Comparison of ENCODE assay signal across 18 cellular contexts in the genomic region with DNA sequence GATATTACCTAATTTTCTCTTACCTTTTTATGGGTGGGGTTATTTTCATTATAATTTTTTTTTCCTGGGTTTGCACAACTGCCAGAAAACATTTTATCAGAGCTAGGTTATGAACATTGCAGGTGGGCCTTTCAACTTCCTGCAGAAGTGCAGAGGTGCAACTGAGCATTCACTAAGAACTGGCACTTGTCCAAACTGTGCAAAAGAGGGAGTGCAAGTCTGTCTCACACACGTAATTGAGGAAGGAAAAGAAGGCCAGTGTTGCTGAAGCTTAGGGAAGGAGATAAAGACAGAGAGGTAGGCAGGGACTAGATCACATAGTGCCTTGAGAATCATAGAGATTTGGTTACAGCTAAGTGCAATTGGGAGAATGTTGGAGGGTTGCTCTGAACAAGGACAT.
A peak's percentile ranks its signal among the peaks of the same experiment; 100 is the strongest.
DNase-seq lines count a peak whose midpoint lies in the region; FAIRE-seq and TF ChIP-seq lines count a peak whose summit lies in the region.
"Had no signal": no experiment of that assay in that cellular context is flagged by ENCODE, and none has a peak within 500 bp of the region (broad histone marks: within the 10 kb centered on the region; RNA-seq: fewer than 3 reads in every experiment).

No MANE protein-coding gene starts in this region.

- no peak overlapping the region; a peak in 1 of 20 replicates for H3K4me3 ChIP-seq in BLaER1 treated with 17β-estradiol and CSF1 and Interleukin-3, amounts not matched to agents 10 nM and 100 nM
- no peak overlapping the region for H3K4me3 ChIP-seq in OCI-LY3 (ENCODE audit: low read length)
- H3K4me3 ChIP-seq: esophagus muscularis mucosa, lower lobe of right lung, pancreas had no signal

- peak; percentile 89 for FAIRE-seq in GM19239 (lab: Jason Lieb, UNC)
- FAIRE-seq in urothelium cell line (lab: Jason Lieb, UNC) = no peak
- FAIRE-seq: G401.6, pancreas had no signal

- TF ChIP-seq CTCF in OCI-LY3 (IDR thresholded peaks at IDR 0.05; ENCODE audit: low read depth, low read length) = no peak

- peaks cover 24 to 92% (median 59%) of the 10 kb centered on the region in 10 experiments for H3K4me1 ChIP-seq in BLaER1 treated with 17β-estradiol and CSF1 and Interleukin-3, amounts not matched to agents 10 nM and 100 nM
- H3K4me1 ChIP-seq in OCI-LY3 (ENCODE audit: low read length) = peaks cover 46% of the 10 kb centered on the region

- H3K79me2 ChIP-seq in OCI-LY3 (ENCODE audit: low read length) = no peaks in the 10 kb centered on the region

- no peak overlapping the region for H3K9ac ChIP-seq in BLaER1 treated with 17β-estradiol and CSF1 and Interleukin-3, amounts not matched to agents 10 nM and 100 nM
- H3K9ac ChIP-seq in OCI-LY3 (ENCODE audit: low read length) = 0 out of 2 replicates have a peak overlapping the region, but pooled peaks have one; percentile 21
- H3K9ac ChIP-seq: KMS-11 had no signal

- peaks cover 2 to 86% (median 24%) of the 10 kb centered on the region in 11 experiments; a peak in 21 of 22 replicates for H3K9me3 ChIP-seq in BLaER1 treated with 17β-estradiol and CSF1 and Interleukin-3, amounts not matched to agents 10 nM and 100 nM (replicated peaks in 1 of 11)
- no peaks in the 10 kb centered on the region for H3K9me3 ChIP-seq in OCI-LY3 (ENCODE audit: insufficient read depth, low read length)
- H3K9me3 ChIP-seq: esophagus muscularis mucosa, lower lobe of right lung, pancreas had no signal

- peak overlapping the region in 8 of 11 experiments; percentile 18 to 66 (median 50); a peak in 15 of 22 replicates for H3K4me2 ChIP-seq in BLaER1 treated with 17β-estradiol and CSF1 and Interleukin-3, amounts not matched to agents 10 nM and 100 nM
- peak overlapping the region; percentile 16; the same call in 1 of the 2 replicates for H3K4me2 ChIP-seq in OCI-LY3 (ENCODE audit: low read length)
- H3K4me2 ChIP-seq: KMS-11 had no signal

- no peaks in the 10 kb centered on the region for H4K20me1 ChIP-seq in BLaER1 treated with 17β-estradiol and CSF1 and Interleukin-3, amounts not matched to agents 10 nM and 100 nM
- H4K20me1 ChIP-seq in OCI-LY3 (ENCODE audit: insufficient read depth, low read length) = no peaks in the 10 kb centered on the region

- peak overlapping the region; percentile 42 to 97 (median 93); a peak in 16 of 22 replicates for H3K27ac ChIP-seq in BLaER1 treated with 17β-estradiol and CSF1 and Interleukin-3, amounts not matched to agents 10 nM and 100 nM
- H3K27ac ChIP-seq in OCI-LY3 (ENCODE audit: low read length) = peak overlapping the region; percentile 26; the same call in 1 of the 2 replicates
- H3K27ac ChIP-seq: esophagus muscularis mucosa, KMS-11, lower lobe of right lung, pancreas, VCaP had no signal

- DNase-seq in GM19239 (ENCODE audit: insufficient read length, low spot score) = no peak
- DNase-seq in kidney tubule cell (ENCODE audit: low spot score) = peak; percentile 34
- no peak for DNase-seq in foreskin melanocyte
- no peak for DNase-seq in cerebellar cortex (ENCODE audit: low spot score)
- no peak for DNase-seq in AG08396 (ENCODE audit: low spot score)
- no peak for DNase-seq in urothelium cell line (ENCODE audit: low spot score)
- DNase-seq: activated CD8-positive, alpha-beta memory T cell treated with anti-CD3 and anti-CD28 coated beads, Interleukin-2, amount 50 U/mL, for 4 hours; central memory CD4-positive, alpha-beta T cell; NCI-H2107; stimulated activated CD8-positive, alpha-beta memory T cell treated with anti-CD3 and anti-CD28 coated beads, Interleukin-4, amount 100 ng/mL, for 48 hours had no signal

- H3K36me3 ChIP-seq in BLaER1 treated with 17β-estradiol and CSF1 and Interleukin-3, amounts not matched to agents 10 nM and 100 nM = peaks cover 0 to 7% (median 0%) of the 10 kb centered on the region in 11 experiments; a peak in 4 of 22 replicates
- H3K36me3 ChIP-seq in OCI-LY3 (replicated peaks; ENCODE audit: low read depth, low read length) = no peaks in the 10 kb centered on the region
- H3K36me3 ChIP-seq: esophagus muscularis mucosa, lower lobe of right lung, pancreas had no signal

- H3K27me3 ChIP-seq in BLaER1 treated with 17β-estradiol and CSF1 and Interleukin-3, amounts not matched to agents 10 nM and 100 nM = no peaks in the 10 kb centered on the region
- no peaks in the 10 kb centered on the region for H3K27me3 ChIP-seq in OCI-LY3 (ENCODE audit: low read depth, low read length)
- H3K27me3 ChIP-seq: pancreas had no signal

- no peak overlapping the region for H2AFZ ChIP-seq in OCI-LY3 (ENCODE audit: low read depth, low read length)
